8 cellular contexts compared by ENCODE assay signal in genomic region chr5:10695055-10695649, GRCh38.
DNase-seq lines count a peak whose midpoint lies in the region; ATAC-seq and TF ChIP-seq lines count a peak whose summit lies in the region.

No MANE protein-coding gene starts in this region.

- H3K4me3 ChIP-seq in epithelial cell of proximal tubule (ENCODE audit: low read depth, low read length), result no peak overlapping the region

- peak; percentile 88 for TF ChIP-seq CTCF in epithelial cell of proximal tubule (conservative IDR thresholded peaks at IDR 0.05; ENCODE audit: low read depth, low read length)

- DNase-seq in EH (ENCODE audit: low read depth) (peak; percentile 80), LoVo (ENCODE audit: low spot score) (peak; percentile 84), SHP77 (lab: John Stamatoyannopoulos, UW) (peak; percentile 77 to 89), epithelial cell of proximal tubule (ENCODE audit: low read depth) (no peak), midbrain (lab: John Stamatoyannopoulos, UW) (peak; percentile 77), T-helper 1 cell (no peak)

- ATAC-seq in GM21526 (IDR thresholded peaks at IDR 0.05; ENCODE audit: low FRiP score, unreplicated experiment) (peak; percentile 41), HG02973 (IDR thresholded peaks at IDR 0.05; ENCODE audit: unreplicated experiment) (no peak)

Comparison
In these comparisons a context has a peak if more than half of its experiments do, and no peak if none do; other contexts are left out.
1. DNase-seq: peak in EH (single experiment), LoVo (single experiment), SHP77 (2 of 2) and midbrain (single experiment); none in epithelial cell of proximal tubule (single experiment) and T-helper 1 cell (0 of 5).